Comparison of ENCODE assay signal across 13 cellular contexts in genomic region chr6:17278289-17279061, GRCh38. TPM values are rescaled to one million over a fixed set of nuclear protein-coding genes. Genes with fewer than 3 reads are reported as not detected.
DNase-seq lines count a peak whose midpoint lies in the region; ATAC-seq, FAIRE-seq and TF ChIP-seq lines count a peak whose summit lies in the region.
"Had no signal": no experiment of that assay in that cellular context is flagged by ENCODE, and none has a peak within 500 bp of the region (broad histone marks: within the 10 kb centered on the region; RNA-seq: fewer than 3 reads in every experiment).

No MANE protein-coding gene starts in this region.

- H3K4me3 Mint-ChIP-seq in H9 (no peak overlapping the region), progenitor cell of endocrine pancreas (ENCODE audit: low read depth) (no peak overlapping the region), T-cell (no peak overlapping the region)
- H3K4me3 Mint-ChIP-seq: activated CD4-positive, alpha-beta memory T cell treated with anti-CD3 and anti-CD28 coated beads, Interleukin-2, amount 10 ng/mL, durations not matched to agents 7 days and 5 days; activated naive CD8-positive, alpha-beta T cell treated with anti-CD3 and anti-CD28 coated beads, Interleukin-2, amount 10 ng/mL, durations not matched to agents 7 days and 5 days had no signal

- no peak overlapping the region for H3T11ph ChIP-seq in H9 (ENCODE audit: low read length)

- FAIRE-seq in G401.6 (lab: Jason Lieb, UNC), result peak; percentile 98

- no CpG with 5 or more reads among the region's 10 CpGs for WGBS in H9 (ENCODE audit: extremely low coverage, insufficient read length, low lambda C conversion rate)

- POLR2A ChIA-PET in RWPE1 (lab: Yijun Ruan, JAX; ENCODE audit: low non-redundant PET) (no interaction called here), T-cell (lab: Charles Lee) (no interaction called here)

- H2AFZ ChIP-seq in fibroblast of lung (ENCODE audit: low read length) (peak overlapping the region; percentile 7), H9 (ENCODE audit: low read length) (no peak overlapping the region)

- H3K9me3 Mint-ChIP-seq in H9, result no peaks in the 10 kb centered on the region
- no peaks in the 10 kb centered on the region for H3K9me3 Mint-ChIP-seq in progenitor cell of endocrine pancreas (ENCODE audit: low read depth)
- H3K9me3 Mint-ChIP-seq in T-cell, result no peaks in the 10 kb centered on the region
- H3K9me3 Mint-ChIP-seq: activated CD4-positive, alpha-beta memory T cell treated with anti-CD3 and anti-CD28 coated beads, Interleukin-2, amount 10 ng/mL, durations not matched to agents 7 days and 5 days; activated naive CD8-positive, alpha-beta T cell treated with anti-CD3 and anti-CD28 coated beads, Interleukin-2, amount 10 ng/mL, durations not matched to agents 7 days and 5 days had no signal

- H3K4me3 ChIP-seq in fibroblast of lung (replicated peaks in 1 of 4; ENCODE audit: control extremely low read depth in 1 of 4, insufficient read depth in 1 of 4, low read depth in 3 of 4, low read length in 4 of 4) (no peak overlapping the region), gastrocnemius medialis (peak overlapping the region; percentile 13 to 94 (median 80))

- peak overlapping the region; percentile 46; the same call in 1 of the 2 replicates for H3K27ac ChIP-seq in RWPE1
- H3K27ac ChIP-seq in fibroblast of lung (ENCODE audit: insufficient read depth, low read length), result peak overlapping the region; percentile 8
- H3K27ac ChIP-seq in gastrocnemius medialis, result peak overlapping the region; percentile 93 to 100 (median 96)
- no peak overlapping the region for H3K27ac ChIP-seq in H9 (ENCODE audit: insufficient read length, low read depth, low read length)

- H3K36me3 ChIP-seq in fibroblast of lung (ENCODE audit: control insufficient read depth, insufficient read depth, low read length), result no peaks in the 10 kb centered on the region
- H3K36me3 ChIP-seq in gastrocnemius medialis, result peaks cover 0 to 9% of the 10 kb centered on the region in 2 donors

- H3K79me1 ChIP-seq in H9 (ENCODE audit: insufficient read depth, low read depth, low read length, poor library complexity, severe bottlenecking), result no peaks in the 10 kb centered on the region

- H3K56ac ChIP-seq in H9 (ENCODE audit: insufficient read length, low read depth, low read length), result no peak overlapping the region

- no peak overlapping the region for H3K27ac Mint-ChIP-seq in H9
- H3K27ac Mint-ChIP-seq in progenitor cell of endocrine pancreas, result no peak overlapping the region
- H3K27ac Mint-ChIP-seq in T-cell, result no peak overlapping the region
- H3K27ac Mint-ChIP-seq: activated CD4-positive, alpha-beta memory T cell treated with anti-CD3 and anti-CD28 coated beads, Interleukin-2, amount 10 ng/mL, durations not matched to agents 7 days and 5 days; activated naive CD8-positive, alpha-beta T cell treated with anti-CD3 and anti-CD28 coated beads, Interleukin-2, amount 10 ng/mL, durations not matched to agents 7 days and 5 days had no signal

- H3K4me1 ChIP-seq in fibroblast of lung (ENCODE audit: control insufficient read depth, extremely low read depth, insufficient read depth, low read length) (peaks cover 5% of the 10 kb centered on the region), gastrocnemius medialis (peaks cover 26 to 29% of the 10 kb centered on the region in 2 donors), H9 (ENCODE audit: insufficient read depth, low read length) (no peaks in the 10 kb centered on the region; the same call in 1 of the 2 replicates)

- H2BK20ac ChIP-seq in H9 (ENCODE audit: low read depth, low read length, poor library complexity, severe bottlenecking), result no peak overlapping the region

- TF ChIP-seq POLR2A in gastrocnemius medialis (IDR thresholded peaks at IDR 0.05), result peak in 1 of 2 donors; percentile 17

- no peak overlapping the region for H2BK12ac ChIP-seq in H9 (ENCODE audit: insufficient read length, low read depth, low read length)

- no peak overlapping the region for H2BK15ac ChIP-seq in H9 (ENCODE audit: low read depth, low read length)

- H4K20me1 ChIP-seq in fibroblast of lung (ENCODE audit: control insufficient read depth, extremely low read depth, insufficient read depth, low read length), result no peaks in the 10 kb centered on the region
- no peaks in the 10 kb centered on the region for H4K20me1 ChIP-seq in H9 (ENCODE audit: control insufficient read depth, insufficient read depth, insufficient read length)

- TF ChIP-seq CTCF in RWPE1 (conservative IDR thresholded peaks at IDR 0.05; ENCODE audit: low read depth), result no peak
- no peak for TF ChIP-seq CTCF in fibroblast of lung (conservative IDR thresholded peaks at IDR 0.05 in 1 of 2, IDR thresholded peaks at IDR 0.05 in 1 of 2; ENCODE audit: low read depth in 1 of 2, low read length in 2 of 2)
- no peak for TF ChIP-seq CTCF in gastrocnemius medialis (IDR thresholded peaks at IDR 0.05 in 4 of 5, conservative IDR thresholded peaks at IDR 0.05 in 1 of 5)
- TF ChIP-seq CTCF in H9 (conservative IDR thresholded peaks at IDR 0.05), result no peak
- TF ChIP-seq CTCF in progenitor cell of endocrine pancreas (IDR thresholded peaks at IDR 0.05; ENCODE audit: unreplicated experiment), result no peak

- H3K9me3 ChIP-seq in fibroblast of lung (ENCODE audit: control insufficient read depth, insufficient read depth, low read depth, low read length) (no peaks in the 10 kb centered on the region), gastrocnemius medialis (no peaks in the 10 kb centered on the region), H9 (ENCODE audit: control insufficient read depth, low read depth, low read length) (no peaks in the 10 kb centered on the region)

- H3K36me3 Mint-ChIP-seq in H9 (ENCODE audit: insufficient read depth in 1 of 3, low read depth in 3 of 3) (peaks cover 0 to 3% (median 0%) of the 10 kb centered on the region in 3 experiments; a peak in 3 of 7 replicates), progenitor cell of endocrine pancreas (ENCODE audit: insufficient read depth) (no peaks in the 10 kb centered on the region), T-cell (no peaks in the 10 kb centered on the region)
- H3K36me3 Mint-ChIP-seq: activated naive CD8-positive, alpha-beta T cell treated with anti-CD3 and anti-CD28 coated beads, Interleukin-2, amount 10 ng/mL, durations not matched to agents 7 days and 5 days had no signal

- intact Hi-C loops in gastrocnemius medialis (cut with DNase I; ENCODE audit: low total_unique reads), result loop anchor here (2.0 to 10.0 kb wide), 3 partner anchors 76 to 306 kb away; no protein-coding TSS in a partner anchor

- no peaks in the 10 kb centered on the region for H3K27me3 ChIP-seq in fibroblast of lung (ENCODE audit: control insufficient read depth, insufficient read depth, low read length)
- no peaks in the 10 kb centered on the region for H3K27me3 ChIP-seq in gastrocnemius medialis
- H3K27me3 ChIP-seq in H9 (ENCODE audit: insufficient read depth, low read length), result peaks cover 35% of the 10 kb centered on the region

- no peaks in the 10 kb centered on the region for H3K79me2 ChIP-seq in fibroblast of lung (ENCODE audit: control insufficient read depth, insufficient read depth, low read length)
- no peaks in the 10 kb centered on the region for H3K79me2 ChIP-seq in H9 (ENCODE audit: insufficient read depth, low read length)

- no peak overlapping the region for H4K5ac ChIP-seq in H9 (ENCODE audit: insufficient read length, low read depth, low read length)

- no peak overlapping the region for H3K4ac ChIP-seq in H9 (ENCODE audit: low read depth, low read length)

- H3K18ac ChIP-seq in H9 (ENCODE audit: insufficient read length, low read depth, low read length), result no peak overlapping the region

- H3K27me3 Mint-ChIP-seq in H9 (ENCODE audit: low read depth) (peaks cover 90% of the 10 kb centered on the region), progenitor cell of endocrine pancreas (peaks cover 50% of the 10 kb centered on the region), T-cell (peaks cover 66 to 68% of the 10 kb centered on the region in 2 donors)

- H2BK120ac ChIP-seq in H9 (ENCODE audit: low read depth, low read length, poor library complexity, severe bottlenecking), result no peak overlapping the region

- CTCF ChIA-PET in RWPE1 (lab: Yijun Ruan, JAX) (interaction anchor here (0.5 kb wide), 1 partner anchor 221 kb away, joined by 7 read pairs; no protein-coding TSS in a partner anchor), T-cell (lab: Charles Lee) (no interaction called here)

- peak in 1 of 2 donors; percentile 10 for ATAC-seq in gastrocnemius medialis
- ATAC-seq in T-cell (replicated peaks in 1 of 4), result no peak

- H2AK5ac ChIP-seq in H9 (ENCODE audit: insufficient read length, low read length), result no peak overlapping the region

- H3K4me2 ChIP-seq in fibroblast of lung (ENCODE audit: extremely low read depth, insufficient read depth, low read length) (peak overlapping the region; percentile 33), H9 (ENCODE audit: insufficient read depth, insufficient read length, low read length) (no peak overlapping the region)

- H2BK5ac ChIP-seq in H9 (ENCODE audit: insufficient read length, low read length), result no peak overlapping the region

- peaks cover 13% of the 10 kb centered on the region for H3K23me2 ChIP-seq in H9 (ENCODE audit: insufficient read length, low read depth, low read length, poor library complexity, severe bottlenecking)

- H4K91ac ChIP-seq in H9 (ENCODE audit: insufficient read length, low read depth, low read length), result no peak overlapping the region

- in situ Hi-C loops in gastrocnemius medialis (cut with MboI; ENCODE audit: low sequenced_read_pairs in 4 of 4), result loop anchor here in 2 of 4 donors (5.0 to 25.0 kb wide), 2 partner anchors 111 to 209 kb away; no protein-coding TSS in a partner anchor

- H3K9ac ChIP-seq in fibroblast of lung (ENCODE audit: insufficient read depth, low read length) (no peak overlapping the region), H9 (ENCODE audit: extremely low read depth, insufficient read length, low read length) (no peak overlapping the region)

- H3K4me1 Mint-ChIP-seq in H9, result peaks cover 13 to 31% of the 10 kb centered on the region in 2 experiments
- H3K4me1 Mint-ChIP-seq in progenitor cell of endocrine pancreas (ENCODE audit: low read depth), result peaks cover 7% of the 10 kb centered on the region
- H3K4me1 Mint-ChIP-seq in T-cell, result peaks cover 8 to 17% (median 13%) of the 10 kb centered on the region in 3 donors

- no peak overlapping the region for H4K8ac ChIP-seq in H9 (replicated peaks; ENCODE audit: insufficient read length, low read depth, low read length)

- H3K23ac ChIP-seq in H9 (ENCODE audit: insufficient read length, low read depth, low read length), result no peak overlapping the region

- DNase-seq in RWPE1 (ENCODE audit: low spot score) (peak; percentile 75), fibroblast of lung (ENCODE audit: low read depth in 2 of 2) (peak; percentile 47 to 83), gastrocnemius medialis (peak in 1 of 2 donors; percentile 41), H9 (no peak), progenitor cell of endocrine pancreas (ENCODE audit: low spot score, unreplicated experiment) (no peak), NCI-H1092 (lab: John Stamatoyannopoulos, UW) (no peak), T-cell (no peak)
- DNase-seq: activated CD4-positive, alpha-beta memory T cell treated with anti-CD3 and anti-CD28 coated beads, Interleukin-2, amount 10 ng/mL, durations not matched to agents 7 days and 5 days; activated naive CD8-positive, alpha-beta T cell treated with anti-CD3 and anti-CD28 coated beads, Interleukin-2, amount 10 ng/mL, durations not matched to agents 7 days and 5 days; DND-41; NCI-H2171; SIG-M5 had no signal

- H3K14ac ChIP-seq in H9 (ENCODE audit: insufficient read depth, low read length), result no peak overlapping the region

RNA-seq across cellular contexts. Expression of gene RBM24, which starts 2.7 kb away (rescaled TPM):
- total RNA-seq in fibroblast of lung (1.0 and 2.5 TPM in 2 replicates), gastrocnemius medialis (100 to 1,000 TPM in 3 of 4 donors, 10 to 100 TPM in 1; 74.9 to 375 (median 185) TPM), H9 (2021) (0.48 and 0.55 TPM in 2 replicates), progenitor cell of endocrine pancreas (1.2 and 1.5 TPM in 2 replicates), T-cell (under 1 TPM in 1 of 5 donors, not detected in 4; 0.19 TPM)
- polyA plus RNA-seq in fibroblast of lung, result 1.8 and 2.5 TPM in 2 replicates
- 0.98 and 1.7 TPM in 2 replicates for polyA plus RNA-seq in fibroblast of lung (2012)
- 0.35 and 3.7 TPM in 2 replicates for polyA minus RNA-seq in fibroblast of lung (ENCODE audit: low replicate concordance)
- total RNA-seq: activated CD4-positive, alpha-beta memory T cell treated with anti-CD3 and anti-CD28 coated beads, Interleukin-2, amount 10 ng/mL, durations not matched to agents 7 days and 5 days; activated naive CD8-positive, alpha-beta T cell treated with anti-CD3 and anti-CD28 coated beads, Interleukin-2, amount 10 ng/mL, durations not matched to agents 7 days and 5 days had no signal

Comparison
In these comparisons a context has a peak if more than half of its experiments do, and no peak if none do; other contexts are left out.
1. DNase-seq: peak in RWPE1 (single experiment) and fibroblast of lung (2 of 2); none in H9 (single experiment), progenitor cell of endocrine pancreas (single experiment), NCI-H1092 (single experiment) and T-cell (0 of 34).
2. H3K4me3 ChIP-seq: peak in gastrocnemius medialis (4 of 4); none in fibroblast of lung (0 of 4).
3. RNA of gene RBM24, which starts 2.7 kb away (total RNA-seq): 74.9 to 375 TPM in gastrocnemius medialis; 1.0 to 2.5 TPM in fibroblast of lung, 1.2 to 1.5 TPM in progenitor cell of endocrine pancreas, 0.48 to 0.55 TPM in H9 and 0.19 TPM in T-cell; every median in the first group is over 10 times any median in the second.